Comparison of ENCODE assay signal across 28 cellular contexts in the genomic region with DNA sequence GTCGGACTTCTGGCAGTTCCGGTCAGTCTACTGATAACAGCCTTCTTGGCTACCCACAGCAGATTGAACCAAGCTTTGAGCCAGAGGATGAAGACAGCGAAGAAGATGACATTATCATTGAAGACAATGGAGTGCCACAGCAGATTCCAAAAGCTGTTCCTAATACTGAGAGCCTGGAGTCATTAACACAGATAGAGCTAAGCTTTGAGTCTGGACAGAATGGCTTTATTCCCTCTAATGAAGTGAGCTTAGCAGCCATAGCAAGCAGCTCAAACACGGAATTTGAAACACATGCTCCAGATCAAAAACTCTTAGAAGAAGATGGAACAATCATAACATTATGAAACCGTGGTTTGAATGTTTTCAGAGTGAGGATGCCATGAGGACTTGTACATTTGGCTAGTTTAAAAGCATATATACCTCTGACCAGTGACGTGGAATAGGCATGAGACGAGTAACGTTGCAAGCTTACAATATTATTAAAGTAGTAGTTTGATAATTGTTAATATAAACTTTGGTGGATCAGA. TPM values are rescaled to one million over a fixed set of nuclear protein-coding genes. Genes with fewer than 3 reads are reported as not detected.
DNase-seq lines count a peak whose midpoint lies in the region; ATAC-seq, FAIRE-seq and TF ChIP-seq lines count a peak whose summit lies in the region.
"Had no signal": no experiment of that assay in that cellular context is flagged by ENCODE, and none has a peak within 500 bp of the region (broad histone marks: within the 10 kb centered on the region; RNA-seq: fewer than 3 reads in every experiment).

No MANE protein-coding gene starts in this region.

- H3K36me3 Mint-ChIP-seq in osteocyte (ENCODE audit: unreplicated experiment), result no peaks in the 10 kb centered on the region
- H3K36me3 Mint-ChIP-seq: activated CD4-positive, alpha-beta memory T cell treated with anti-CD3 and anti-CD28 coated beads for 36 hours; activated naive CD4-positive, alpha-beta T cell treated with anti-CD3 and anti-CD28 coated beads, Interleukin-2, amount 50 U/mL, for 72 hours had no signal

- ATAC-seq in GM19023 (IDR thresholded peaks at IDR 0.05; ENCODE audit: unreplicated experiment), result no peak
- ATAC-seq: activated CD4-positive, CD25-positive, alpha-beta regulatory T cell treated with anti-CD3 and anti-CD28 coated beads, Interleukin-2, amount 50 U/mL, for 24 hours; activated naive CD4-positive, alpha-beta T cell treated with anti-CD3 and anti-CD28 coated beads, Interleukin-2, amount 50 U/mL, for 72 hours; left lung; Right ventricle myocardium inferior; SK-N-SH treated with all-trans-retinoic acid at 6 μM for 48 hours had no signal

- H3K4me1 Mint-ChIP-seq in osteocyte (ENCODE audit: unreplicated experiment), result peaks cover 4% of the 10 kb centered on the region

- TF ChIP-seq CTCF in D721Med (IDR thresholded peaks at IDR 0.05; ENCODE audit: insufficient read depth, missing control alignments), result no peak
- no peak for TF ChIP-seq CTCF in osteocyte (IDR thresholded peaks at IDR 0.05)

- no peak overlapping the region for H3K4me3 Mint-ChIP-seq in osteocyte (ENCODE audit: unreplicated experiment)
- H3K4me3 Mint-ChIP-seq: activated CD4-positive, alpha-beta memory T cell treated with anti-CD3 and anti-CD28 coated beads for 36 hours; mesothelial cell of epicardium had no signal

- no peak overlapping the region for H3K27ac Mint-ChIP-seq in osteocyte (ENCODE audit: unreplicated experiment)
- H3K27ac Mint-ChIP-seq: activated CD4-positive, alpha-beta memory T cell treated with anti-CD3 and anti-CD28 coated beads for 36 hours; activated naive CD4-positive, alpha-beta T cell treated with anti-CD3 and anti-CD28 coated beads, Interleukin-2, amount 50 U/mL, for 72 hours; mesothelial cell of epicardium had no signal

- peaks cover 9% of the 10 kb centered on the region for H3K27me3 Mint-ChIP-seq in osteocyte (ENCODE audit: unreplicated experiment)
- H3K27me3 Mint-ChIP-seq: activated CD4-positive, alpha-beta memory T cell treated with anti-CD3 and anti-CD28 coated beads for 36 hours; naive B cell had no signal

- no peaks in the 10 kb centered on the region for H3K9me3 Mint-ChIP-seq in osteocyte (ENCODE audit: unreplicated experiment)
- H3K9me3 Mint-ChIP-seq: activated CD4-positive, alpha-beta memory T cell treated with anti-CD3 and anti-CD28 coated beads for 36 hours; activated naive CD4-positive, alpha-beta T cell treated with anti-CD3 and anti-CD28 coated beads, Interleukin-2, amount 50 U/mL, for 72 hours; mesothelial cell of epicardium; naive B cell had no signal

- DNase-seq in D721Med (ENCODE audit: insufficient read length, low spot score) (peak; percentile 48), NCI-H82 (lab: John Stamatoyannopoulos, UW) (peak; percentile 75), ecto neural progenitor cell (ENCODE audit: low spot score) (peak; percentile 15), osteocyte (ENCODE audit: extremely low spot score, unreplicated experiment) (peak; percentile 0), SW 1271 (lab: John Stamatoyannopoulos, UW) (no peak), NK-92 (lab: John Stamatoyannopoulos, UW; ENCODE audit: unreplicated experiment) (no peak)
- DNase-seq: activated CD4-positive, alpha-beta memory T cell treated with anti-CD3 and anti-CD28 coated beads for 36 hours; activated effector memory CD4-positive, alpha-beta T cell treated with Interleukin-2 at 50 U/mL for 16 hours; activated T-cell treated with anti-CD3 and anti-CD28 coated beads for 4 hours; COR-L47; DND-41; H7; left lung; naive B cell; NCI-H1417 treated with DMSO at 0.1 percent for 48 hours; NCI-H2029 treated with DMSO at 0.1 percent for 48 hours; NCI-H524 treated with DMSO at 0.1 percent for 48 hours; PC-9; stimulated activated CD4-positive, alpha-beta T cell treated with anti-CD3 and anti-CD28 coated beads, Interleukin-15, amount 100 ng/mL, for 24 hours; stimulated activated CD4-positive, alpha-beta T cell treated with anti-CD3 and anti-CD28 coated beads, Interleukin-4, amount 100 ng/mL, for 4 hours; T-helper 2 cell had no signal

- peak; percentile 93 for FAIRE-seq in D721Med (lab: Jason Lieb, UNC)
- FAIRE-seq: islet of Langerhans had no signal

RNA-seq across cellular contexts. Expression of gene PARD6B, which starts 18.8 kb away (rescaled TPM):
- 0.97 and 1.1 TPM in 2 replicates for total RNA-seq in osteocyte

RNA-seq across cellular contexts. Expression of gene BCAS4, which starts 44.7 kb away (rescaled TPM):
- total RNA-seq in osteocyte, result 3.5 and 4.2 TPM in 2 replicates

RNA-seq across cellular contexts. Expression of gene RIPOR3, which starts 58.9 kb away (rescaled TPM):
- 0.11 and 0.37 TPM in 2 replicates for total RNA-seq in osteocyte
- total RNA-seq: activated CD4-positive, alpha-beta memory T cell treated with anti-CD3 and anti-CD28 coated beads for 36 hours had no signal

Comparison
In these comparisons a context has a peak if more than half of its experiments do, and no peak if none do; other contexts are left out.
1. DNase-seq: peak in D721Med (single experiment), NCI-H82 (single experiment), ecto neural progenitor cell (single experiment) and osteocyte (single experiment); none in SW 1271 (0 of 2) and NK-92 (single experiment).